In the genomic region with DNA sequence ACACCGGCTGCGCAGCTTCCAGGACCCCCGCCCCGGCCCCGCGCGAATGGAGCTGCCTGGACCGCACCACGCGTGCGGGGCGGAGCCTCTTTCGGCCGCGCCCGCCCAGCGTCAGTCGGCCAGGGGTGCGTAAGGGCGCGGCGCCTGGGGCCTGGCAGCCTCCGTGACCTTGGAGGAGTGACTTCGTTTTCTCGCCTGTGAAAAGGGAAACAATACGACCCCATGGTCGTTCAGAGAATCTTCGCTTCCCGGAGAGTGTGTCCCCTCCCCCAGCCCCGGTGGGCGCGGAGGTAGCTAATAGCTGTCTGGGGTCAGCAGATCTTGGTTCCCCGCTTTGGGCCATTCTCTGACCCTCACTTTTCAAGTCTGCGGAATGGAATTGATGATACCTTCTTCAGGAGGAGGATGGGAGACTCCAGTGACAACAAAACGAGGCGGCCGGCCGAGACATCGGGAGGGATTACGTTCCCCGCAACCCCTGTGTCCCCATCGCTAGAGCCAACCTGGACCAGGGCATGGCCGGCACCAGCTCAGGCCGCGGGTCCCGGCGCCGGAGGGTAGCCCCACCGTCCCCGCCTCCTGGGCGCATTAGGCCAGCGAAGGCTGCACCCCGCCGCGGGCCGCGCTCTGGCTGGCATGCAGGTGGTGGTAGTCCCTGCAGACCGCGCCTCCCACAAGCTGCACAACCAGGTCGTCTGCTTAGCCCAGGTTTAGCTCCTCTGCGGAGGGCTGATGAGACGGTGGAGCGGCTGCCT, we compare ENCODE assay signal across 8 cellular contexts. TPM values are rescaled to one million over a fixed set of nuclear protein-coding genes. Genes with fewer than 3 reads are reported as not detected.
A peak's percentile ranks its signal among the peaks of the same experiment; 100 is the strongest.
DNase-seq lines count a peak whose midpoint lies in the region; ATAC-seq and TF ChIP-seq lines count a peak whose summit lies in the region.

No MANE protein-coding gene starts in this region.

- H3K27me3 ChIP-seq in OCI-LY1 (ENCODE audit: insufficient read depth, low read length) (no peaks in the 10 kb centered on the region), esophagus muscularis mucosa (no peaks in the 10 kb centered on the region), thoracic aorta (replicated peaks; ENCODE audit: insufficient read depth) (no peaks in the 10 kb centered on the region)
- H3K27me3 ChIP-seq in naive thymus-derived CD4-positive, alpha-beta T cell (ENCODE audit: control insufficient read depth in 2 of 2, insufficient read depth in 2 of 2, low read length in 2 of 2): no peaks in the 10 kb centered on the region

- DNase-seq in CD14-positive monocyte (ENCODE audit: low spot score) (no peak), esophagus muscularis mucosa (ENCODE audit: extremely low spot score) (no peak), thoracic aorta (ENCODE audit: low spot score) (no peak)
- peak; percentile 86 for DNase-seq in activated T-cell treated with anti-CD3 and anti-CD28 coated beads, Interleukin-2, amount 50 U/mL, for 24 hours
- DNase-seq in naive thymus-derived CD4-positive, alpha-beta T cell: peak; percentile 60 to 84 (median 72)

- peak overlapping the region; percentile 73 for H3K4me3 ChIP-seq in OCI-LY1 (ENCODE audit: low read depth, low read length, poor library complexity, severe bottlenecking)
- peak overlapping the region; percentile 71 to 84 (median 80) for H3K4me3 ChIP-seq in esophagus muscularis mucosa
- peak overlapping the region; percentile 75 for H3K4me3 ChIP-seq in naive thymus-derived CD4-positive, alpha-beta T cell (ENCODE audit: low read length)
- peak overlapping the region; percentile 73 for H3K4me3 ChIP-seq in thoracic aorta

- CTCF ChIA-PET in naive thymus-derived CD4-positive, alpha-beta T cell (lab: Charles Lee): interaction anchor here (0.7 to 2.7 kb wide), 12 partner anchors 10 to 127 kb away, joined by 3 to 15 read pairs (median 4); a partner anchor contains a TSS

- H3K4me1 ChIP-seq in OCI-LY1 (ENCODE audit: insufficient read depth, low read length, severe bottlenecking) (peaks cover 35% of the 10 kb centered on the region), esophagus muscularis mucosa (peaks cover 20 to 64% (median 57%) of the 10 kb centered on the region in 4 donors), thoracic aorta (ENCODE audit: control insufficient read depth in 1 of 2, low read depth in 2 of 2) (peaks cover 0 to 10% of the 10 kb centered on the region in 2 donors)
- H3K4me1 ChIP-seq in naive thymus-derived CD4-positive, alpha-beta T cell (ENCODE audit: control insufficient read depth in 2 of 2, insufficient read depth in 2 of 2, low read length in 2 of 2): peaks cover 46 to 51% of the 10 kb centered on the region in 2 donors

- peak overlapping the region; percentile 98 for H3K4me2 ChIP-seq in OCI-LY1 (ENCODE audit: low read length)

- TF ChIP-seq CTCF in CD14-positive monocyte (IDR thresholded peaks at IDR 0.05): no peak
- TF ChIP-seq CTCF in OCI-LY1 (IDR thresholded peaks at IDR 0.05; ENCODE audit: low read length): no peak
- no peak for TF ChIP-seq CTCF in esophagus muscularis mucosa (IDR thresholded peaks at IDR 0.05)
- no peak for TF ChIP-seq CTCF in thoracic aorta (IDR thresholded peaks at IDR 0.05)

- H2AFZ ChIP-seq in OCI-LY1 (ENCODE audit: low read length): no peak overlapping the region; the same call in 1 of the 2 replicates

- peak overlapping the region; percentile 95 to 99 (median 97) for H3K27ac Mint-ChIP-seq in CD14-positive monocyte
- peak overlapping the region; percentile 97 for H3K27ac Mint-ChIP-seq in activated T-cell treated with anti-CD3 and anti-CD28 coated beads, Interleukin-2, amount 50 U/mL, for 24 hours
- H3K27ac Mint-ChIP-seq in naive thymus-derived CD4-positive, alpha-beta T cell: peak overlapping the region; percentile 80 to 97 (median 94)

- H3K27ac ChIP-seq in OCI-LY1 (ENCODE audit: low read depth, low read length, poor library complexity, severe bottlenecking) (peak overlapping the region; percentile 80), esophagus muscularis mucosa (replicated peaks in 1 of 4) (peak overlapping the region; percentile 90 to 93 (median 90)), thoracic aorta (peak overlapping the region in 1 of 2 donors; percentile 39)
- peak overlapping the region; percentile 88 for H3K27ac ChIP-seq in naive thymus-derived CD4-positive, alpha-beta T cell (ENCODE audit: low read depth, low read length)

- peak; percentile 65 for ATAC-seq in GM19397 (IDR thresholded peaks at IDR 0.05; ENCODE audit: unreplicated experiment)
- ATAC-seq in HG03558 (IDR thresholded peaks at IDR 0.05; ENCODE audit: extremely low read depth, unreplicated experiment): peak; percentile 38
- peak; percentile 79 for ATAC-seq in naive thymus-derived CD4-positive, alpha-beta T cell
- ATAC-seq in thoracic aorta (ENCODE audit: insufficient number of reproducible peaks, low FRiP score, low read depth): no peak

- intact Hi-C loops in CD14-positive monocyte (cut with micrococcal nuclease) (loop anchor here in 1 of 2 donors (10.0 kb wide), 1 partner anchor 351 kb away; a partner anchor contains a TSS), esophagus muscularis mucosa (cut with DNase I) (loop anchor here (5.0 to 10.0 kb wide), 3 partner anchors 96 to 129 kb away; a partner anchor contains a TSS)
- intact Hi-C loops in naive thymus-derived CD4-positive, alpha-beta T cell (cut with micrococcal nuclease): loop anchor here (1.0 to 5.0 kb wide), 9 partner anchors 8 to 154 kb away; a partner anchor contains a TSS

- H3K9me2 ChIP-seq in OCI-LY1 (ENCODE audit: low read depth, low read length): no peaks in the 10 kb centered on the region

- no peaks in the 10 kb centered on the region for H4K20me1 ChIP-seq in OCI-LY1 (ENCODE audit: insufficient read depth, low read length)

- peaks cover 0 to 1% (median 0%) of the 10 kb centered on the region in 3 donors for H3K27me3 Mint-ChIP-seq in CD14-positive monocyte (ENCODE audit: low read depth in 3 of 3)
- no peaks in the 10 kb centered on the region for H3K27me3 Mint-ChIP-seq in activated T-cell treated with anti-CD3 and anti-CD28 coated beads, Interleukin-2, amount 50 U/mL, for 24 hours
- H3K27me3 Mint-ChIP-seq in naive thymus-derived CD4-positive, alpha-beta T cell: no peaks in the 10 kb centered on the region

- peaks cover 0 to 12% of the 10 kb centered on the region in 2 donors for H3K36me3 Mint-ChIP-seq in CD14-positive monocyte
- peaks cover 9% of the 10 kb centered on the region for H3K36me3 Mint-ChIP-seq in activated T-cell treated with anti-CD3 and anti-CD28 coated beads, Interleukin-2, amount 50 U/mL, for 24 hours (ENCODE audit: low read depth)
- peaks cover 0 to 7% (median 0%) of the 10 kb centered on the region in 5 donors for H3K36me3 Mint-ChIP-seq in naive thymus-derived CD4-positive, alpha-beta T cell

- peak overlapping the region; percentile 88 for H3K9ac ChIP-seq in OCI-LY1 (ENCODE audit: low read length)

- POLR2A ChIA-PET in naive thymus-derived CD4-positive, alpha-beta T cell (lab: Charles Lee): interaction anchor here (0.6 to 11.7 kb wide), 17 partner anchors 9 to 182 kb away, joined by 3 to 251 read pairs (median 6); a partner anchor contains a TSS

- no peaks in the 10 kb centered on the region for H3K79me2 ChIP-seq in OCI-LY1 (ENCODE audit: insufficient read depth, low read length)

- no peak for TF ChIP-seq EP300 in esophagus muscularis mucosa (IDR thresholded peaks at IDR 0.05)

- under 1% methylated on average over 20 of the region's 63 CpGs for whole genome bisulfite sequencing in esophagus muscularis mucosa

- peak overlapping the region; percentile 89 to 91 for H3K4me3 Mint-ChIP-seq in CD14-positive monocyte
- peak overlapping the region; percentile 92 for H3K4me3 Mint-ChIP-seq in activated T-cell treated with anti-CD3 and anti-CD28 coated beads, Interleukin-2, amount 50 U/mL, for 24 hours
- peak overlapping the region; percentile 90 to 96 (median 94) for H3K4me3 Mint-ChIP-seq in naive thymus-derived CD4-positive, alpha-beta T cell

- TF ChIP-seq POLR2A in esophagus muscularis mucosa (IDR thresholded peaks at IDR 0.05; ENCODE audit: low read depth): peak; percentile 39

- no peaks in the 10 kb centered on the region for H3K9me3 ChIP-seq in OCI-LY1 (ENCODE audit: low read length)
- H3K9me3 ChIP-seq in esophagus muscularis mucosa: no peaks in the 10 kb centered on the region
- H3K9me3 ChIP-seq in naive thymus-derived CD4-positive, alpha-beta T cell (ENCODE audit: control insufficient read depth in 2 of 3, low read length in 3 of 3): no peaks in the 10 kb centered on the region
- H3K9me3 ChIP-seq in thoracic aorta: no peaks in the 10 kb centered on the region

- H3K36me3 ChIP-seq in OCI-LY1 (ENCODE audit: insufficient read depth, low read length) (no peaks in the 10 kb centered on the region), esophagus muscularis mucosa (no peaks in the 10 kb centered on the region), thoracic aorta (no peaks in the 10 kb centered on the region)
- no peaks in the 10 kb centered on the region for H3K36me3 ChIP-seq in naive thymus-derived CD4-positive, alpha-beta T cell (ENCODE audit: control insufficient read depth in 2 of 3, insufficient read depth in 3 of 3, low read length in 3 of 3)

- peaks cover 68% of the 10 kb centered on the region for H3K4me1 Mint-ChIP-seq in CD14-positive monocyte
- peaks cover 72% of the 10 kb centered on the region for H3K4me1 Mint-ChIP-seq in activated T-cell treated with anti-CD3 and anti-CD28 coated beads, Interleukin-2, amount 50 U/mL, for 24 hours (ENCODE audit: low read depth)
- peaks cover 41 to 76% (median 69%) of the 10 kb centered on the region in 7 donors for H3K4me1 Mint-ChIP-seq in naive thymus-derived CD4-positive, alpha-beta T cell

- H3K9me3 Mint-ChIP-seq in CD14-positive monocyte: no peaks in the 10 kb centered on the region
- no peaks in the 10 kb centered on the region for H3K9me3 Mint-ChIP-seq in activated T-cell treated with anti-CD3 and anti-CD28 coated beads, Interleukin-2, amount 50 U/mL, for 24 hours
- H3K9me3 Mint-ChIP-seq in naive thymus-derived CD4-positive, alpha-beta T cell: no peaks in the 10 kb centered on the region

- no peaks in the 10 kb centered on the region for H3F3A ChIP-seq in OCI-LY1 (ENCODE audit: insufficient read depth, low read length)

RNA-seq across cellular contexts. Expression of a gene that starts 5.5 kb away (rescaled TPM):
- not detected for polyA plus RNA-seq in CD14-positive monocyte
- total RNA-seq in esophagus muscularis mucosa: under 1 TPM in 1 of 4 donors, not detected in 3; 0.92 TPM
- 1 to 10 TPM; 1.0 to 3.3 (median 2.5) TPM for total RNA-seq in naive thymus-derived CD4-positive, alpha-beta T cell
- polyA plus RNA-seq in naive thymus-derived CD4-positive, alpha-beta T cell: not detected
- not detected for total RNA-seq in thoracic aorta

RNA-seq across cellular contexts. Expression of a gene that starts 6.4 kb away (rescaled TPM):
- 1 to 10 TPM; 1.9 to 3.1 TPM for polyA plus RNA-seq in CD14-positive monocyte
- total RNA-seq in esophagus muscularis mucosa (10 to 100 TPM; 11.3 to 22.2 (median 18.7) TPM), thoracic aorta (10 to 100 TPM; 11.1 to 14.7 TPM)
- total RNA-seq in naive thymus-derived CD4-positive, alpha-beta T cell: 100 to 1,000 TPM; 145 to 305 (median 280) TPM
- polyA plus RNA-seq in naive thymus-derived CD4-positive, alpha-beta T cell: 1 to 10 TPM; 3.3 to 5.0 TPM

Comparison
In these comparisons a context has a peak if more than half of its experiments do, and no peak if none do; other contexts are left out.
1. DNase-seq: peak in activated T-cell treated with anti-CD3 and anti-CD28 coated beads, Interleukin-2, amount 50 U/mL, for 24 hours (single experiment) and naive thymus-derived CD4-positive, alpha-beta T cell (9 of 9); none in CD14-positive monocyte (single experiment), esophagus muscularis mucosa (single experiment) and thoracic aorta (single experiment).
2. RNA of a gene that starts 6.4 kb away (total RNA-seq): 145 to 305 TPM in naive thymus-derived CD4-positive, alpha-beta T cell; 11.3 to 22.2 TPM in esophagus muscularis mucosa and 11.1 to 14.7 TPM in thoracic aorta; every median in the first group is over 4 times any median in the second.
3. Peak in every context shown above with its lines, with median percentiles within 50 percentile points of each other: H3K27ac Mint-ChIP-seq, H3K4me3 Mint-ChIP-seq and H3K4me3 ChIP-seq.